In genomic region chr12:11794311-11794710, GRCh38 we compare ENCODE assay signal across 12 cellular contexts.
A peak's percentile ranks its signal among the peaks of the same experiment; 100 is the strongest.
DNase-seq lines count a peak whose midpoint lies in the region; ATAC-seq, FAIRE-seq and TF ChIP-seq lines count a peak whose summit lies in the region.
"Had no signal": no experiment of that assay in that cellular context is flagged by ENCODE, and none has a peak within 500 bp of the region (broad histone marks: within the 10 kb centered on the region; RNA-seq: fewer than 3 reads in every experiment).

No MANE protein-coding gene starts in this region.

- 74% methylated on average over 5 of the region's 6 CpGs for WGBS in mammary epithelial cell (ENCODE audit: low coverage, missing lambda C conversion rate)
- WGBS in heart right ventricle, 2 donors: 42 to 51% methylated on average over 6 of the region's 6 CpGs
- 75 to 82% methylated on average over 6 of the region's 6 CpGs for WGBS in pancreas, 2 donors

- dilution Hi-C loops in mammary epithelial cell (cut with HindIII; ENCODE audit: low sequenced_read_pairs): no loop called here

- H3K9ac ChIP-seq in mammary epithelial cell (ENCODE audit: insufficient read depth, low read length): no peak overlapping the region

- H3K9me3 ChIP-seq in breast epithelium (no peaks in the 10 kb centered on the region), mammary epithelial cell (replicated peaks; ENCODE audit: insufficient read depth, low read length) (no peaks in the 10 kb centered on the region), heart right ventricle (no peaks in the 10 kb centered on the region), pancreas (no peaks in the 10 kb centered on the region)

- H3K27me3 ChIP-seq in breast epithelium (no peaks in the 10 kb centered on the region), mammary epithelial cell (ENCODE audit: insufficient read depth, low read length) (no peaks in the 10 kb centered on the region), heart right ventricle (no peaks in the 10 kb centered on the region), pancreas (no peaks in the 10 kb centered on the region)

- peak; percentile 57 to 89 (median 82) for ATAC-seq in heart right ventricle
- ATAC-seq in pancreas: peak; percentile 14 to 48 (median 20)
- no peak for ATAC-seq in GM19452 (IDR thresholded peaks at IDR 0.05; ENCODE audit: unreplicated experiment)

- H3K4me2 ChIP-seq in mammary epithelial cell (ENCODE audit: insufficient read depth, low read depth, low read length): no peak overlapping the region

- H3K79me2 ChIP-seq in mammary epithelial cell (ENCODE audit: insufficient read depth, low read length): peaks cover 54% of the 10 kb centered on the region

- no peaks in the 10 kb centered on the region for H3K36me3 ChIP-seq in breast epithelium
- H3K36me3 ChIP-seq in mammary epithelial cell (ENCODE audit: insufficient read depth, low read length): no peaks in the 10 kb centered on the region
- H3K36me3 ChIP-seq in heart right ventricle: peaks cover 0 to 4% (median 0%) of the 10 kb centered on the region in 9 donors
- H3K36me3 ChIP-seq in pancreas: no peaks in the 10 kb centered on the region

- no TSS peak for BruUV-seq in mammary epithelial cell (replicated peaks; lab: Mats Ljungman, UMichigan)

- H2AFZ ChIP-seq in mammary epithelial cell (ENCODE audit: low read depth, low read length): no peak overlapping the region

- peak overlapping the region; percentile 82 for H3K27ac ChIP-seq in breast epithelium
- no peak overlapping the region for H3K27ac ChIP-seq in mammary epithelial cell (ENCODE audit: insufficient read depth, low read depth, low read length)
- peak overlapping the region; percentile 51 to 91 (median 73) for H3K27ac ChIP-seq in heart right ventricle
- peak overlapping the region in 1 of 4 donors; percentile 54 for H3K27ac ChIP-seq in pancreas

- no peak for TF ChIP-seq CTCF in breast epithelium (IDR thresholded peaks at IDR 0.05)
- no peak for TF ChIP-seq CTCF in mammary epithelial cell (conservative IDR thresholded peaks at IDR 0.05 in 1 of 2, IDR thresholded peaks at IDR 0.05 in 1 of 2; ENCODE audit: extremely low read depth in 1 of 2, insufficient read depth in 1 of 2, low read depth in 1 of 2, low read length in 2 of 2)
- TF ChIP-seq CTCF in heart right ventricle (IDR thresholded peaks at IDR 0.05): peak in 1 of 9 donors; percentile 5
- no peak for TF ChIP-seq CTCF in pancreas (IDR thresholded peaks at IDR 0.05)

- intact Hi-C loops in breast epithelium (cut with DNase I; ENCODE audit: low total_unique reads) (no loop called here), mammary epithelial cell (cut with micrococcal nuclease) (no loop called here), heart right ventricle (cut with DNase I) (loop anchor here in 4 of 10 donors (10.0 kb wide), 1 partner anchor 140 kb away; no protein-coding TSS in a partner anchor), pancreas (cut with DNase I) (no loop called here)

- DNase-seq in breast epithelium (ENCODE audit: low spot score in 2 of 2) (peak in 1 of 2 donors; percentile 45), mammary epithelial cell (no peak), heart right ventricle (peak in 1 of 2 donors; percentile 36), pancreas (no peak), SIG-M5 (lab: John Stamatoyannopoulos, UW) (no peak), amniotic stem cell (lab: John Stamatoyannopoulos, UW) (no peak)
- no peak for DNase-seq in activated CD8-positive, alpha-beta memory T cell treated with anti-CD3 and anti-CD28 coated beads, Interleukin-2, amount 50 U/mL, for 4 hours
- DNase-seq: activated naive CD4-positive, alpha-beta T cell treated with anti-CD3 and anti-CD28 coated beads, Interleukin-2, amount 10 ng/mL, durations not matched to agents 7 days and 5 days; NCI-H69; SHP77 treated with DMSO at 0.1 percent for 48 hours had no signal

- CTCF ChIA-PET in mammary epithelial cell (lab: Charles Lee; ENCODE audit: low non-redundant PET): no interaction called here

- no peak for TF ChIP-seq POLR2A in breast epithelium (IDR thresholded peaks at IDR 0.05)

- H4K20me1 ChIP-seq in mammary epithelial cell (ENCODE audit: insufficient read depth, low read length): no peaks in the 10 kb centered on the region

- H3K4me1 ChIP-seq in breast epithelium (peaks cover 5 to 26% of the 10 kb centered on the region in 2 donors), mammary epithelial cell (ENCODE audit: insufficient read depth, low read length) (peaks cover 40% of the 10 kb centered on the region), heart right ventricle (peaks cover 6 to 80% (median 63%) of the 10 kb centered on the region in 9 donors), pancreas (peaks cover 21 to 41% (median 33%) of the 10 kb centered on the region in 3 donors)

- H3K4me3 ChIP-seq in breast epithelium (peak overlapping the region in 1 of 3 donors; percentile 30), mammary epithelial cell (replicated peaks in 1 of 3; ENCODE audit: insufficient read depth in 1 of 3, low read depth in 2 of 3, low read length in 3 of 3) (no peak overlapping the region), heart right ventricle (peak overlapping the region in 6 of 10 donors; percentile 16 to 39 (median 26)), pancreas (no peak overlapping the region)

- in situ Hi-C loops in mammary epithelial cell (cut with MboI; ENCODE audit: low sequenced_read_pairs in 2 of 2): no loop called here

- FAIRE-seq in pancreas (lab: Jason Lieb, UNC): no peak
- FAIRE-seq: A204.1 had no signal

Comparison
In these comparisons a context has a peak if more than half of its experiments do, and no peak if none do; other contexts are left out.
1. H3K4me3 ChIP-seq: peak in heart right ventricle (6 of 10); none in mammary epithelial cell (0 of 3) and pancreas (0 of 4).